In genomic region chr15:37100109-37100873, GRCh38 we compare ENCODE assay signal across 8 cellular contexts. TPM values are rescaled to one million over a fixed set of nuclear protein-coding genes. Genes with fewer than 3 reads are reported as not detected.
DNase-seq lines count a peak whose midpoint lies in the region; ATAC-seq and TF ChIP-seq lines count a peak whose summit lies in the region.

Gene MEIS2 (minus strand): TSS chr15:37100549. CDS start chr15:37099466, 1,083 bp downstream.

- H3K27ac ChIP-seq in WERI-Rb-1 (peak within 1 kb of the TSS; percentile 95), lung (ENCODE audit: low read depth in 1 of 2, low read length in 1 of 2) (peak within 1 kb of the TSS; percentile 96 to 97), stomach (peak within 1 kb of the TSS; percentile 89 to 96 (median 94))

- H3K9ac ChIP-seq in endocrine pancreas (ENCODE audit: control insufficient read depth, insufficient read depth, low read length): peak within 1 kb of the TSS; percentile 97

- no peak for TF ChIP-seq EP300 in stomach (IDR thresholded peaks at IDR 0.05)

- ATAC-seq in HG03175 (IDR thresholded peaks at IDR 0.05; ENCODE audit: unreplicated experiment) (peak; percentile 43), lung (ENCODE audit: insufficient read depth, low FRiP score) (peak; percentile 59)

- TF ChIP-seq CTCF in GM13976 (IDR thresholded peaks at IDR 0.05; ENCODE audit: borderline replicate concordance, control extremely low read depth, extremely low read depth, insufficient read depth, missing control alignments): no peak
- TF ChIP-seq CTCF in WERI-Rb-1 (IDR thresholded peaks at IDR 0.05; ENCODE audit: low read depth, low read length): no peak
- TF ChIP-seq CTCF in lung (IDR thresholded peaks at IDR 0.05; ENCODE audit: control extremely low read depth, extremely low read depth): no peak
- TF ChIP-seq CTCF in stomach (IDR thresholded peaks at IDR 0.05): no peak

- no peaks in the 10 kb centered on the region for H3K4me1 ChIP-seq in endocrine pancreas (ENCODE audit: control insufficient read depth, insufficient read depth, low read length)
- peaks cover 0 to 2% of the 10 kb centered on the region in 2 donors for H3K4me1 ChIP-seq in lung (ENCODE audit: control insufficient read depth in 2 of 2, insufficient read depth in 2 of 2, low read length in 2 of 2)
- peaks cover 0 to 28% (median 17%) of the 10 kb centered on the region in 4 donors for H3K4me1 ChIP-seq in stomach

- H3K27me3 ChIP-seq in WERI-Rb-1 (ENCODE audit: insufficient read depth, low read depth, severe bottlenecking): no peaks in the 10 kb centered on the region
- H3K27me3 ChIP-seq in endocrine pancreas (ENCODE audit: control insufficient read depth, insufficient read depth, low read length): no peaks in the 10 kb centered on the region
- H3K27me3 ChIP-seq in lung (ENCODE audit: control insufficient read depth, insufficient read depth): no peaks in the 10 kb centered on the region
- H3K27me3 ChIP-seq in stomach: peaks cover 0 to 66% (median 3%) of the 10 kb centered on the region in 3 donors

- 1% methylated on average over 35 to 62 of the region's 63 CpGs for WGBS in lung, 2 donors
- WGBS in stomach, 5 donors: 0 to 1% (median 1%) methylated on average over 41 to 63 of the region's 63 CpGs

- in situ Hi-C loops in GM13976 (cut with MboI; ENCODE audit: low sequenced_read_pairs, unreplicated experiment): loop anchor here (10.0 to 25.0 kb wide), 2 partner anchors 215 to 1588 kb away; no protein-coding TSS in a partner anchor

- H3K36me3 ChIP-seq in WERI-Rb-1: peaks cover 37% of the 10 kb centered on the region
- H3K36me3 ChIP-seq in endocrine pancreas (ENCODE audit: control insufficient read depth, insufficient read depth, low read length): peaks cover 15% of the 10 kb centered on the region
- no peaks in the 10 kb centered on the region for H3K36me3 ChIP-seq in lung (ENCODE audit: control insufficient read depth in 2 of 2, insufficient read depth in 2 of 2, low read length in 2 of 2)
- no peaks in the 10 kb centered on the region for H3K36me3 ChIP-seq in stomach

- DNase-seq in 8988T (peak; percentile 85), GM13976 (ENCODE audit: low spot score) (peak; percentile 79), NCI-H2196 treated with DMSO at 0.1 percent for 48 hours (lab: John Stamatoyannopoulos, UW; ENCODE audit: unreplicated experiment) (peak; percentile 30), WERI-Rb-1 (peak; percentile 97), lung (ENCODE audit: low spot score) (peak; percentile 84), stomach (peak; percentile 87)

- H3K9me3 ChIP-seq in WERI-Rb-1 (ENCODE audit: severe bottlenecking) (no peaks in the 10 kb centered on the region), endocrine pancreas (ENCODE audit: control insufficient read depth, low read length) (no peaks in the 10 kb centered on the region), lung (ENCODE audit: control insufficient read depth in 2 of 2, insufficient read depth in 1 of 2, low read length in 1 of 2) (no peaks in the 10 kb centered on the region), stomach (no peaks in the 10 kb centered on the region)

- TF ChIP-seq POLR2A in stomach (IDR thresholded peaks at IDR 0.05): peak in 1 of 4 donors; percentile 40

- peak within 1 kb of the TSS; percentile 69 for H3K4me3 ChIP-seq in WERI-Rb-1 (ENCODE audit: low read depth, low read length)
- H3K4me3 ChIP-seq in endocrine pancreas (ENCODE audit: control insufficient read depth, insufficient read depth, low read length): peak within 1 kb of the TSS; percentile 96
- H3K4me3 ChIP-seq in lung: peak within 1 kb of the TSS; percentile 77
- peak within 1 kb of the TSS; percentile 60 to 79 (median 68) for H3K4me3 ChIP-seq in stomach

- intact Hi-C loops in stomach (cut with DNase I; ENCODE audit: low total_unique reads): loop anchor here (10.0 kb wide), 1 partner anchor 215 kb away; no protein-coding TSS in a partner anchor

RNA-seq across cellular contexts. Expression of gene MEIS2, which starts in this region (rescaled TPM):
- total RNA-seq in lung: 10 to 100 TPM; 18.9 to 47.5 TPM
- polyA plus RNA-seq in lung: 1 to 10 TPM; 5.6 to 8.4 TPM
- total RNA-seq in stomach: 10 to 100 TPM in 4 of 5 donors, 1 to 10 TPM in 1; 9.6 to 77.7 (median 46.1) TPM
- polyA plus RNA-seq in stomach: 10 to 100 TPM in 1 of 3 donors, 1 to 10 TPM in 2; 3.9 to 12.4 (median 9.2) TPM

Comparison
In these comparisons a context has a peak if more than half of its experiments do, and no peak if none do; other contexts are left out.
1. Peak in every context shown above with its lines: DNase-seq, ATAC-seq, H3K4me3 ChIP-seq and H3K27ac ChIP-seq.
2. DNase-seq: peak in every context shown above with its lines; median percentile 97 in WERI-Rb-1; 87 in stomach; 85 in 8988T; 84 in lung; 79 in GM13976; 30 in NCI-H2196 treated with DMSO at 0.1 percent for 48 hours.